ENCODE assay signal across 9 cellular contexts in genomic region chr15:81292516-81293001, GRCh38. TPM values are rescaled to one million over a fixed set of nuclear protein-coding genes. Genes with fewer than 3 reads are reported as not detected.
A peak's percentile ranks its signal among the peaks of the same experiment; 100 is the strongest.
DNase-seq lines count a peak whose midpoint lies in the region; ATAC-seq and TF ChIP-seq lines count a peak whose summit lies in the region.
"Had no signal": no experiment of that assay in that cellular context is flagged by ENCODE, and none has a peak within 500 bp of the region (broad histone marks: within the 10 kb centered on the region; RNA-seq: fewer than 3 reads in every experiment).

No MANE protein-coding gene starts in this region.

- no peak for TF ChIP-seq CTCF in WERI-Rb-1 (IDR thresholded peaks at IDR 0.05; ENCODE audit: low read depth, low read length)

- H3K36me3 ChIP-seq in WERI-Rb-1 = no peaks in the 10 kb centered on the region

- H3K27ac ChIP-seq in skin epidermis (peak overlapping the region in 17 of 21 experiments; percentile 2 to 98 (median 78)), WERI-Rb-1 (no peak overlapping the region)

- H3K4me3 ChIP-seq in skin epidermis (no peak overlapping the region), WERI-Rb-1 (ENCODE audit: low read depth, low read length) (no peak overlapping the region)

- peak; percentile 44 for TF ChIP-seq POLR2A in GM18526 (IDR thresholded peaks at IDR 0.05; ENCODE audit: extremely low read depth, insufficient read length)

- peak; percentile 56 for ATAC-seq in HG02798 (IDR thresholded peaks at IDR 0.05; ENCODE audit: poor library complexity, unreplicated experiment)
- ATAC-seq: left lobe of liver had no signal

- DNase-seq in activated CD4-positive, CD25-positive, alpha-beta regulatory T cell treated with anti-CD3 and anti-CD28 coated beads, Interleukin-2, amount 50 U/mL, for 72 hours = peak; percentile 52
- DNase-seq in occipital lobe (lab: John Stamatoyannopoulos, UW) = no peak
- no peak for DNase-seq in COLO668 (lab: John Stamatoyannopoulos, UW; ENCODE audit: unreplicated experiment)
- DNase-seq in WERI-Rb-1 = no peak
- no peak for DNase-seq in Ammon's horn (ENCODE audit: low spot score)

- no peaks in the 10 kb centered on the region for H3K27me3 ChIP-seq in WERI-Rb-1 (ENCODE audit: insufficient read depth, low read depth, severe bottlenecking)

- no peaks in the 10 kb centered on the region for H3K9me3 ChIP-seq in WERI-Rb-1 (ENCODE audit: severe bottlenecking)

RNA-seq across cellular contexts. Expression of gene STARD5, which starts 31.4 kb away (rescaled TPM):
- total RNA-seq in occipital lobe = 5.9 TPM
